ENCODE assay signal across 6 cellular contexts in genomic region chr1:207078578-207079132, GRCh38. TPM values are rescaled to one million over a fixed set of nuclear protein-coding genes. Genes with fewer than 3 reads are reported as not detected.
"Had no signal": no experiment of that assay in that cellular context is flagged by ENCODE, and none has a peak within 500 bp of the region (broad histone marks: within the 10 kb centered on the region; RNA-seq: fewer than 3 reads in every experiment).

No MANE protein-coding gene starts in this region.

- DNase-seq: GOT3, H9 had no signal

- H3K27me3 Mint-ChIP-seq: IgD-negative memory B cell had no signal

- FAIRE-seq: H54 had no signal

- H3K4me3 Mint-ChIP-seq: H9, IgD-negative memory B cell had no signal

- H3K27ac Mint-ChIP-seq: H9, IgD-negative memory B cell had no signal

- H3K9me3 Mint-ChIP-seq: H9, IgD-negative memory B cell had no signal

- H3K27ac ChIP-seq: HL-60 had no signal

RNA-seq across cellular contexts. Expression of gene C4BPB, which starts 10.0 kb away (rescaled TPM):
- total RNA-seq: H9, HT1080 had no signal
- polyA plus RNA-seq: IgD-negative memory B cell had no signal

RNA-seq across cellular contexts. Expression of gene C4BPA, which starts 25.4 kb away (rescaled TPM):
- total RNA-seq: H9, HT1080 had no signal
- polyA plus RNA-seq: IgD-negative memory B cell had no signal
